In genomic region chr13:29846475-29847256, GRCh38 we compare ENCODE assay signal across 8 cellular contexts. TPM values are rescaled to one million over a fixed set of nuclear protein-coding genes. Genes with fewer than 3 reads are reported as not detected.
DNase-seq lines count a peak whose midpoint lies in the region.

No MANE protein-coding gene starts in this region.

- H3K36me3 ChIP-seq in HAP-1 (replicated peaks), result no peaks in the 10 kb centered on the region

- peak in 1 of 2 experiments; percentile 47 for DNase-seq in HAP-1 (ENCODE audit: low spot score in 2 of 2)
- no peak for DNase-seq in activated CD4-positive, alpha-beta memory T cell treated with anti-CD3 and anti-CD28 coated beads for 36 hours
- peak; percentile 33 for DNase-seq in globus pallidus (ENCODE audit: low spot score)
- DNase-seq in amniotic stem cell (lab: John Stamatoyannopoulos, UW), result no peak
- no peak for DNase-seq in posterior cingulate gyrus
- no peak for DNase-seq in Ammon's horn (ENCODE audit: low spot score)
- DNase-seq in AML-193 (lab: John Stamatoyannopoulos, UW), result no peak

- H3K4me3 ChIP-seq in HAP-1, result peak overlapping the region; percentile 78
- peak overlapping the region; percentile 66 to 93 (median 81) for H3K4me3 ChIP-seq in skin epidermis

- H3K27ac Mint-ChIP-seq in activated CD4-positive, alpha-beta memory T cell treated with anti-CD3 and anti-CD28 coated beads for 36 hours, result no peak overlapping the region

- H3K4me3 Mint-ChIP-seq in activated CD4-positive, alpha-beta memory T cell treated with anti-CD3 and anti-CD28 coated beads for 36 hours, result peak overlapping the region; percentile 85

- POLR2A ChIA-PET in activated CD4-positive, alpha-beta memory T cell treated with anti-CD3 and anti-CD28 coated beads for 36 hours (lab: Charles Lee), result interaction anchor here (1.2 to 1.5 kb wide), 3 partner anchors 12 to 78 kb away, joined by 3 to 4 read pairs (median 4); no protein-coding TSS in a partner anchor

- no peaks in the 10 kb centered on the region for H3K9me3 Mint-ChIP-seq in activated CD4-positive, alpha-beta memory T cell treated with anti-CD3 and anti-CD28 coated beads for 36 hours

- no peaks in the 10 kb centered on the region for H3K27me3 Mint-ChIP-seq in activated CD4-positive, alpha-beta memory T cell treated with anti-CD3 and anti-CD28 coated beads for 36 hours

- peaks cover 23% of the 10 kb centered on the region for H3K4me1 ChIP-seq in HAP-1

- intact Hi-C loops in activated CD4-positive, alpha-beta memory T cell treated with anti-CD3 and anti-CD28 coated beads for 36 hours (cut with micrococcal nuclease), result loop anchor here (2.0 to 5.0 kb wide), 2 partner anchors 39 to 76 kb away; no protein-coding TSS in a partner anchor
- intact Hi-C loops in posterior cingulate gyrus (cut with DNase I), result loop anchor here (5.0 kb wide), 2 partner anchors 254 to 339 kb away; no protein-coding TSS in a partner anchor

- H3K9me3 ChIP-seq in HAP-1, result no peaks in the 10 kb centered on the region

- H3K36me3 Mint-ChIP-seq in activated CD4-positive, alpha-beta memory T cell treated with anti-CD3 and anti-CD28 coated beads for 36 hours, result peaks cover 10% of the 10 kb centered on the region

- CTCF ChIA-PET in activated CD4-positive, alpha-beta memory T cell treated with anti-CD3 and anti-CD28 coated beads for 36 hours (lab: Charles Lee), result interaction anchor here (0.8 to 14.3 kb wide), 11 partner anchors 26 to 591 kb away, joined by 3 to 151 read pairs (median 5); no protein-coding TSS in a partner anchor

- H3K27ac ChIP-seq in skin epidermis, result peak overlapping the region in 12 of 21 experiments; percentile 15 to 99 (median 74)

- no peaks in the 10 kb centered on the region for H3K27me3 ChIP-seq in HAP-1 (ENCODE audit: low read depth)

- in situ Hi-C loops in HAP-1 (cut with MboI; ENCODE audit: low sequenced_read_pairs), result loop anchor here (5.0 kb wide), 1 partner anchor 266 kb away; no protein-coding TSS in a partner anchor

- H3K4me1 Mint-ChIP-seq in activated CD4-positive, alpha-beta memory T cell treated with anti-CD3 and anti-CD28 coated beads for 36 hours (ENCODE audit: low read depth), result peaks cover 50% of the 10 kb centered on the region

RNA-seq across cellular contexts. Expression of gene UBL3, which starts 3.8 kb away (rescaled TPM):
- total RNA-seq in activated CD4-positive, alpha-beta memory T cell treated with anti-CD3 and anti-CD28 coated beads for 36 hours, result 10 to 100 TPM; 15.3 to 15.5 TPM
